2 cellular contexts compared by ENCODE assay signal in the genomic region with DNA sequence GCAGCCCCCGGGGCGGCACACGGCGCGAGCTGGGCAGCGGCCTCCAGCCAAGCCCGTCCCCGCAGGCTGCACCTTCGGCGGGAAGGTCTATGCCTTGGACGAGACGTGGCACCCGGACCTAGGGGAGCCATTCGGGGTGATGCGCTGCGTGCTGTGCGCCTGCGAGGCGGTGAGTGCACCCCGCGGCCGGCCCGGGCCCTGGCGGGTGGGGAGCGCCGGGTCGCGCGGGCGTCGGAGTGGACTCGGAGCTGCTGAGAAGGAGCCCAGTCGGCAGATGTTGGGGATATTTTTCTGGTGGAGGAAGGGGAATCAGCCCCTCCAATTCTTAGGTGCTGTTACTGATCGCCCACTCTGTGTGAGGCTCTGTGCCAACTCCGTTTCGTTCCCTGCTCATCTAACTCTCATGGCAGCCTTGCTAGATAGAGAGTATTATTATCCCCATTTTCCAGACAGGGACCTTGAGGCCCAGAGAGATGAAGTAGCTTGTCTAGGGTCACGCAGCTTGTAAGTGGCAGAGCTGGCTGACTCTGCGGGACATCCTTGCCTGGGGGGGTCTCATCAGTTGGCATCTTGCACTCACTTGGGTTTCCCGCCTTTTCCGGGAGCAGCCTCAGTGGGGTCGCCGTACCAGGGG.
A peak's percentile ranks its signal among the peaks of the same experiment; 100 is the strongest.
TF ChIP-seq lines count a peak whose summit lies in the region.

No MANE protein-coding gene starts in this region.

TF ChIP-seq in endothelial cell of umbilical vein, 7 proteins besides CTCF, POLR2A, EP300 and RAD21:
- TF ChIP-seq, protein P1, sequence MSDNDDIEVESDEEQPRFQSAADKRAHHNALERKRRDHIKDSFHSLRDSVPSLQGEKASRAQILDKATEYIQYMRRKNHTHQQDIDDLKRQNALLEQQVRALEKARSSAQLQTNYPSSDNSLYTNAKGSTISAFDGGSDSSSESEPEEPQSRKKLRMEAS (IDR thresholded peaks at IDR 0.05; ENCODE audit: insufficient read depth, insufficient read length), result no peak
- peak; percentile 100 for TF ChIP-seq EZH2 (IDR thresholded peaks at IDR 0.05; ENCODE audit: borderline replicate concordance, low read depth, low read length, severe bottlenecking)

TF ChIP-seq in neural cell, 6 proteins besides CTCF, POLR2A, EP300 and RAD21:
- TF ChIP-seq POLR2AphosphoS5 (IDR thresholded peaks at IDR 0.05) (no peak), SMC3 (conservative IDR thresholded peaks at IDR 0.05; ENCODE audit: poor library complexity) (no peak), TAF1 (IDR thresholded peaks at IDR 0.05; ENCODE audit: low read depth) (no peak), EZH2 (IDR thresholded peaks at IDR 0.05; ENCODE audit: borderline replicate concordance, insufficient read depth, low read length, poor library complexity, severe bottlenecking) (no peak), MXI1 (conservative IDR thresholded peaks at IDR 0.05; ENCODE audit: poor library complexity, severe bottlenecking) (no peak)
- TF ChIP-seq, protein P2, sequence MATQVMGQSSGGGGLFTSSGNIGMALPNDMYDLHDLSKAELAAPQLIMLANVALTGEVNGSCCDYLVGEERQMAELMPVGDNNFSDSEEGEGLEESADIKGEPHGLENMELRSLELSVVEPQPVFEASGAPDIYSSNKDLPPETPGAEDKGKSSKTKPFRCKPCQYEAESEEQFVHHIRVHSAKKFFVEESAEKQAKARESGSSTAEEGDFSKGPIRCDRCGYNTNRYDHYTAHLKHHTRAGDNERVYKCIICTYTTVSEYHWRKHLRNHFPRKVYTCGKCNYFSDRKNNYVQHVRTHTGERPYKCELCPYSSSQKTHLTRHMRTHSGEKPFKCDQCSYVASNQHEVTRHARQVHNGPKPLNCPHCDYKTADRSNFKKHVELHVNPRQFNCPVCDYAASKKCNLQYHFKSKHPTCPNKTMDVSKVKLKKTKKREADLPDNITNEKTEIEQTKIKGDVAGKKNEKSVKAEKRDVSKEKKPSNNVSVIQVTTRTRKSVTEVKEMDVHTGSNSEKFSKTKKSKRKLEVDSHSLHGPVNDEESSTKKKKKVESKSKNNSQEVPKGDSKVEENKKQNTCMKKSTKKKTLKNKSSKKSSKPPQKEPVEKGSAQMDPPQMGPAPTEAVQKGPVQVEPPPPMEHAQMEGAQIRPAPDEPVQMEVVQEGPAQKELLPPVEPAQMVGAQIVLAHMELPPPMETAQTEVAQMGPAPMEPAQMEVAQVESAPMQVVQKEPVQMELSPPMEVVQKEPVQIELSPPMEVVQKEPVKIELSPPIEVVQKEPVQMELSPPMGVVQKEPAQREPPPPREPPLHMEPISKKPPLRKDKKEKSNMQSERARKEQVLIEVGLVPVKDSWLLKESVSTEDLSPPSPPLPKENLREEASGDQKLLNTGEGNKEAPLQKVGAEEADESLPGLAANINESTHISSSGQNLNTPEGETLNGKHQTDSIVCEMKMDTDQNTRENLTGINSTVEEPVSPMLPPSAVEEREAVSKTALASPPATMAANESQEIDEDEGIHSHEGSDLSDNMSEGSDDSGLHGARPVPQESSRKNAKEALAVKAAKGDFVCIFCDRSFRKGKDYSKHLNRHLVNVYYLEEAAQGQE (IDR thresholded peaks at IDR 0.05; ENCODE audit: borderline replicate concordance), result no peak
